In genomic region chr10:116160271-116160670, GRCh38 we compare ENCODE assay signal across 26 cellular contexts.
"Had no signal": no experiment of that assay in that cellular context is flagged by ENCODE, and none has a peak within 500 bp of the region (broad histone marks: within the 10 kb centered on the region; RNA-seq: fewer than 3 reads in every experiment).

No MANE protein-coding gene starts in this region.

- H3K4me3 Mint-ChIP-seq: effector memory CD8-positive, alpha-beta T cell; naive thymus-derived CD4-positive, alpha-beta T cell; nephron progenitor cell; stimulated activated naive CD8-positive, alpha-beta T cell treated with anti-CD3 and anti-CD28 coated beads, Interleukin-15, amount 100 ng/mL, for 72 hours had no signal

- ATAC-seq: effector memory CD8-positive, alpha-beta T cell; gastroesophageal sphincter; heart right ventricle; left cardiac atrium; left lung; naive thymus-derived CD4-positive, alpha-beta T cell; sciatic nerve; stimulated activated naive CD8-positive, alpha-beta T cell treated with anti-CD3 and anti-CD28 coated beads, Interleukin-15, amount 100 ng/mL, for 72 hours had no signal

- H3K4me1 Mint-ChIP-seq: naive thymus-derived CD4-positive, alpha-beta T cell; nephron progenitor cell; stimulated activated naive CD8-positive, alpha-beta T cell treated with anti-CD3 and anti-CD28 coated beads, Interleukin-15, amount 100 ng/mL, for 72 hours had no signal

- H3K27me3 ChIP-seq: gastroesophageal sphincter, heart right ventricle, left lung, right atrium auricular region, suprapubic skin, transverse colon, vagina had no signal

- H3K9me3 ChIP-seq: gastroesophageal sphincter, heart right ventricle, left lung, prostate gland, right atrium auricular region, suprapubic skin, transverse colon, vagina had no signal

- H3K27me3 Mint-ChIP-seq: effector memory CD8-positive, alpha-beta T cell; naive thymus-derived CD4-positive, alpha-beta T cell; stimulated activated naive CD8-positive, alpha-beta T cell treated with anti-CD3 and anti-CD28 coated beads, Interleukin-15, amount 100 ng/mL, for 72 hours had no signal

- DNase-seq: cortex of kidney; effector memory CD8-positive, alpha-beta T cell; heart right ventricle; hippocampal formation; left cardiac atrium; left lung; mammary epithelial cell; mesendoderm; midbrain; naive thymus-derived CD4-positive, alpha-beta T cell; nephron progenitor cell; nucleus accumbens; stimulated activated CD4-positive, alpha-beta T cell treated with anti-CD3 and anti-CD28 coated beads, Interleukin-12 subunit alpha, Interleukin-12 subunit beta, amount 100 ng/mL, for 4 hours; stimulated activated CD4-positive, alpha-beta T cell treated with anti-CD3 and anti-CD28 coated beads, Interleukin-1b, Interleukin-23, amount 100 ng/mL, for 48 hours; stimulated activated CD4-positive, alpha-beta T cell treated with anti-CD3 and anti-CD28 coated beads, Interleukin-4, amount 100 ng/mL, for 1 hour; stimulated activated CD8-positive, alpha-beta memory T cell treated with anti-CD3 and anti-CD28 coated beads, Interleukin-4, amount 100 ng/mL, for 48 hours; stimulated activated naive CD4-positive, alpha-beta T cell; stimulated activated naive CD8-positive, alpha-beta T cell treated with anti-CD3 and anti-CD28 coated beads, Interleukin-15, amount 100 ng/mL, for 72 hours; transverse colon had no signal

- H3K4me3 ChIP-seq: gastroesophageal sphincter, heart right ventricle, left lung, prostate gland, right atrium auricular region, smooth muscle cell, suprapubic skin, transverse colon, vagina had no signal

- H3K36me3 Mint-ChIP-seq: naive thymus-derived CD4-positive, alpha-beta T cell had no signal

- H3K4me1 ChIP-seq: gastroesophageal sphincter, heart right ventricle, left lung, prostate gland, right atrium auricular region, suprapubic skin, transverse colon, vagina had no signal

- H3K4me2 ChIP-seq: smooth muscle cell had no signal

- H3K27ac ChIP-seq: gastroesophageal sphincter, heart right ventricle, left lung, prostate gland, right atrium auricular region, suprapubic skin, transverse colon, vagina had no signal

- H3K9me3 Mint-ChIP-seq: stimulated activated naive CD8-positive, alpha-beta T cell treated with anti-CD3 and anti-CD28 coated beads, Interleukin-15, amount 100 ng/mL, for 72 hours had no signal

- H3K27ac Mint-ChIP-seq: effector memory CD8-positive, alpha-beta T cell; naive thymus-derived CD4-positive, alpha-beta T cell; nephron progenitor cell; stimulated activated naive CD8-positive, alpha-beta T cell treated with anti-CD3 and anti-CD28 coated beads, Interleukin-15, amount 100 ng/mL, for 72 hours had no signal

- H3K36me3 ChIP-seq: gastroesophageal sphincter, heart right ventricle, left lung, prostate gland, right atrium auricular region, suprapubic skin, transverse colon, vagina had no signal
